ENCODE assay signal across 3 cellular contexts in the genomic region with DNA sequence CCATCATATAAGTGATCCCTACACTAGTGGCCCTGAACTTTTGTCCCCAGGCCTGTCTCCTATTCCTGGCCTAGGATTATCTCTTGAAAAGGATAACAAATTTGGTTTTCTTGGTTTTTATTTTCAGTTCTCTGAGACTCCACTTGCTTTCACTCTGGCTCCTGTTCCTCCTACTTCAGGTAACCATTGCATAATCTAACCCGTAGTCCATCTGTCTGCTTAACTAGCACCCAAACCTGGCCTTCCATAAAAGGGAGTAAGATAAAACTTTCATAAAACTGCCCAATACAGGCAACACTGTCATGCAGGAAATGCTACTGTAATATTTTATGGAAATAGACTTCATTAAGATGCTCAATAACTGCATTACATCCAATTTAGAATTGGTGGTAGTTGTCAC.
TF ChIP-seq lines count a peak whose summit lies in the region.

No MANE protein-coding gene starts in this region.

TF ChIP-seq in liver, 16 proteins besides CTCF, POLR2A, EP300 and RAD21:
- no peak for TF ChIP-seq NR2F2 (IDR thresholded peaks at IDR 0.05)
- TF ChIP-seq FOXA2 (IDR thresholded peaks at IDR 0.05) = no peak
- TF ChIP-seq, protein P1, sequence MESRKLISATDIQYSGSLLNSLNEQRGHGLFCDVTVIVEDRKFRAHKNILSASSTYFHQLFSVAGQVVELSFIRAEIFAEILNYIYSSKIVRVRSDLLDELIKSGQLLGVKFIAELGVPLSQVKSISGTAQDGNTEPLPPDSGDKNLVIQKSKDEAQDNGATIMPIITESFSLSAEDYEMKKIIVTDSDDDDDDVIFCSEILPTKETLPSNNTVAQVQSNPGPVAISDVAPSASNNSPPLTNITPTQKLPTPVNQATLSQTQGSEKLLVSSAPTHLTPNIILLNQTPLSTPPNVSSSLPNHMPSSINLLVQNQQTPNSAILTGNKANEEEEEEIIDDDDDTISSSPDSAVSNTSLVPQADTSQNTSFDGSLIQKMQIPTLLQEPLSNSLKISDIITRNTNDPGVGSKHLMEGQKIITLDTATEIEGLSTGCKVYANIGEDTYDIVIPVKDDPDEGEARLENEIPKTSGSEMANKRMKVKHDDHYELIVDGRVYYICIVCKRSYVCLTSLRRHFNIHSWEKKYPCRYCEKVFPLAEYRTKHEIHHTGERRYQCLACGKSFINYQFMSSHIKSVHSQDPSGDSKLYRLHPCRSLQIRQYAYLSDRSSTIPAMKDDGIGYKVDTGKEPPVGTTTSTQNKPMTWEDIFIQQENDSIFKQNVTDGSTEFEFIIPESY (IDR thresholded peaks at IDR 0.05) = no peak
- TF ChIP-seq RXRA (IDR thresholded peaks at IDR 0.05) = no peak
- peak; percentile 26 to 42 for TF ChIP-seq HNF4A (conservative IDR thresholded peaks at IDR 0.05)
- no peak for TF ChIP-seq GABPA (IDR thresholded peaks at IDR 0.05 in 1 of 2, conservative IDR thresholded peaks at IDR 0.05 in 1 of 2)
- no peak for TF ChIP-seq FOXA1 (IDR thresholded peaks at IDR 0.05)

TF ChIP-seq in HepG2, 621 proteins besides CTCF, POLR2A, EP300 and RAD21:
- no peak for TF ChIP-seq KLF15 (CRISPR knock-in tag; IDR thresholded peaks at IDR 0.05; ENCODE audit: borderline replicate concordance)
- no peak for TF ChIP-seq MZF1 (CRISPR knock-in tag; IDR thresholded peaks at IDR 0.05; ENCODE audit: borderline replicate concordance)
- TF ChIP-seq, protein P2, sequence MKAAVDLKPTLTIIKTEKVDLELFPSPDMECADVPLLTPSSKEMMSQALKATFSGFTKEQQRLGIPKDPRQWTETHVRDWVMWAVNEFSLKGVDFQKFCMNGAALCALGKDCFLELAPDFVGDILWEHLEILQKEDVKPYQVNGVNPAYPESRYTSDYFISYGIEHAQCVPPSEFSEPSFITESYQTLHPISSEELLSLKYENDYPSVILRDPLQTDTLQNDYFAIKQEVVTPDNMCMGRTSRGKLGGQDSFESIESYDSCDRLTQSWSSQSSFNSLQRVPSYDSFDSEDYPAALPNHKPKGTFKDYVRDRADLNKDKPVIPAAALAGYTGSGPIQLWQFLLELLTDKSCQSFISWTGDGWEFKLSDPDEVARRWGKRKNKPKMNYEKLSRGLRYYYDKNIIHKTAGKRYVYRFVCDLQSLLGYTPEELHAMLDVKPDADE (CRISPR knock-in tag; IDR thresholded peaks at IDR 0.05) = no peak
- no peak for TF ChIP-seq MXI1 (IDR thresholded peaks at IDR 0.05; ENCODE audit: borderline replicate concordance, low read depth, low read length)
- TF ChIP-seq ZFP1 (CRISPR knock-in tag; IDR thresholded peaks at IDR 0.05) = no peak
- no peak for TF ChIP-seq ZNF552 (CRISPR knock-in tag; IDR thresholded peaks at IDR 0.05; ENCODE audit: borderline replicate concordance)
- no peak for TF ChIP-seq MAF1 (CRISPR knock-in tag; IDR thresholded peaks at IDR 0.05; ENCODE audit: borderline replicate concordance)
- TF ChIP-seq ZNF263 (CRISPR knock-in tag; IDR thresholded peaks at IDR 0.05) = no peak
- TF ChIP-seq FOSL2 (CRISPR knock-in tag; IDR thresholded peaks at IDR 0.05) = no peak

TF ChIP-seq in H1, 55 proteins besides CTCF, POLR2A, EP300 and RAD21:
- TF ChIP-seq TBP (IDR thresholded peaks at IDR 0.05; ENCODE audit: low read depth, low read length) = no peak
- no peak for TF ChIP-seq JUND (IDR thresholded peaks at IDR 0.05; ENCODE audit: low read length)
- TF ChIP-seq YY1 (IDR thresholded peaks at IDR 0.05; ENCODE audit: low read depth, low read length) = no peak
- no peak for TF ChIP-seq BRCA1 (IDR thresholded peaks at IDR 0.05; ENCODE audit: low read depth, low read length)
- TF ChIP-seq, protein P3, sequence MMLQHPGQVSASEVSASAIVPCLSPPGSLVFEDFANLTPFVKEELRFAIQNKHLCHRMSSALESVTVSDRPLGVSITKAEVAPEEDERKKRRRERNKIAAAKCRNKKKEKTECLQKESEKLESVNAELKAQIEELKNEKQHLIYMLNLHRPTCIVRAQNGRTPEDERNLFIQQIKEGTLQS (IDR thresholded peaks at IDR 0.05; ENCODE audit: insufficient read depth, low read depth, low read length) = no peak
- TF ChIP-seq NRF1 (IDR thresholded peaks at IDR 0.05; ENCODE audit: low read depth, low read length) = no peak
- no peak for TF ChIP-seq CBX8 (IDR thresholded peaks at IDR 0.05; ENCODE audit: borderline replicate concordance, low read depth, low read length)
- TF ChIP-seq HDAC2 (IDR thresholded peaks at IDR 0.05; ENCODE audit: borderline replicate concordance in 1 of 2, low read depth in 2 of 2, low read length in 2 of 2) = no peak
